ENCODE assay signal across 1 cellular context in the genomic region with DNA sequence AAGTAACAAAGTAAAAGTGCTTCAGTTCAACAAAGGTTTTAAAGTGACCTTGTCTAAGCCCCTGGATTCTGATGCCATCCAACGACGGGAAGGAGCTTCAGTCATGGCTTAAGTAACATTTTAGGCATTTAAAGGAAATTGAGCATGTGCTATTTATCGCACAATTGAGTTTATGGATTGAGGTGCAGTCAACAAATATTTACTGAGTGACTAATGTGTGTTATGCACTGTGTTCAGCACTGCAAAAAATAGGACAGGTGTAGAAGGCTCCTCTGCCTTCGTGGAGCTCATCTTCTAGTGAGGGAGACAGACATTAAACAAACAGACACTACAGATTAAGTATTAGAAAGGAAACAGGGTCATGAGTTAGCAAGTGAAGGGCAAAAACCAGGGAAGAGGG.
TF ChIP-seq lines count a peak whose summit lies in the region.

No MANE protein-coding gene starts in this region.

TF ChIP-seq in HepG2, 621 proteins besides CTCF, POLR2A, EP300 and RAD21:
- TF ChIP-seq, protein P1, sequence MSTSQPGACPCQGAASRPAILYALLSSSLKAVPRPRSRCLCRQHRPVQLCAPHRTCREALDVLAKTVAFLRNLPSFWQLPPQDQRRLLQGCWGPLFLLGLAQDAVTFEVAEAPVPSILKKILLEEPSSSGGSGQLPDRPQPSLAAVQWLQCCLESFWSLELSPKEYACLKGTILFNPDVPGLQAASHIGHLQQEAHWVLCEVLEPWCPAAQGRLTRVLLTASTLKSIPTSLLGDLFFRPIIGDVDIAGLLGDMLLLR (CRISPR knock-in tag; IDR thresholded peaks at IDR 0.05), result no peak
- TF ChIP-seq ZNF3 (CRISPR knock-in tag; IDR thresholded peaks at IDR 0.05) (peak; percentile 66; the same call in 1 of the 2 replicates), CEBPG (CRISPR knock-in tag; IDR thresholded peaks at IDR 0.05) (peak; percentile 13; the same call in 1 of the 2 replicates), FOSL1 (CRISPR knock-in tag; IDR thresholded peaks at IDR 0.05; ENCODE audit: borderline replicate concordance) (peak; percentile 10; the same call in 1 of the 2 replicates), FOXP1 (IDR thresholded peaks at IDR 0.05) (no peak), FOXP1 (CRISPR knock-in tag; IDR thresholded peaks at IDR 0.05) (peak; percentile 61), GLI4 (CRISPR knock-in tag; IDR thresholded peaks at IDR 0.05; ENCODE audit: borderline replicate concordance) (no peak), ZNF777 (CRISPR knock-in tag; IDR thresholded peaks at IDR 0.05) (no peak), LCORL (IDR thresholded peaks at IDR 0.05) (no peak), LCORL (CRISPR knock-in tag; IDR thresholded peaks at IDR 0.05) (no peak), FOXA3 (CRISPR knock-in tag; IDR thresholded peaks at IDR 0.05) (peak; percentile 62; the same call in 1 of the 2 replicates), GATAD2A (CRISPR knock-in tag; IDR thresholded peaks at IDR 0.05) (peak; percentile 70; the same call in 1 of the 2 replicates), ZBTB1 (CRISPR knock-in tag; IDR thresholded peaks at IDR 0.05; ENCODE audit: borderline replicate concordance) (no peak), TBL1XR1 (IDR thresholded peaks at IDR 0.05; ENCODE audit: borderline replicate concordance, low read length, partially characterized antibody) (no peak), FOSL2 (CRISPR knock-in tag; IDR thresholded peaks at IDR 0.05) (peak; percentile 86), PCBP2 (optimal IDR thresholded peaks at IDR 0.05; ENCODE audit: low read depth, low read length, poor library complexity, severe bottlenecking) (no peak), FOXA1 (IDR thresholded peaks at IDR 0.05) (no peak), FOXA1 (CRISPR knock-in tag; IDR thresholded peaks at IDR 0.05) (no peak), RARA (CRISPR knock-in tag; IDR thresholded peaks at IDR 0.05) (peak; percentile 23; the same call in 1 of the 2 replicates), SOX5 (CRISPR knock-in tag; IDR thresholded peaks at IDR 0.05; ENCODE audit: borderline replicate concordance) (peak; percentile 25; the same call in 1 of the 2 replicates), GATA4 (IDR thresholded peaks at IDR 0.05; ENCODE audit: borderline replicate concordance, low read depth) (no peak)
- TF ChIP-seq, protein P2, sequence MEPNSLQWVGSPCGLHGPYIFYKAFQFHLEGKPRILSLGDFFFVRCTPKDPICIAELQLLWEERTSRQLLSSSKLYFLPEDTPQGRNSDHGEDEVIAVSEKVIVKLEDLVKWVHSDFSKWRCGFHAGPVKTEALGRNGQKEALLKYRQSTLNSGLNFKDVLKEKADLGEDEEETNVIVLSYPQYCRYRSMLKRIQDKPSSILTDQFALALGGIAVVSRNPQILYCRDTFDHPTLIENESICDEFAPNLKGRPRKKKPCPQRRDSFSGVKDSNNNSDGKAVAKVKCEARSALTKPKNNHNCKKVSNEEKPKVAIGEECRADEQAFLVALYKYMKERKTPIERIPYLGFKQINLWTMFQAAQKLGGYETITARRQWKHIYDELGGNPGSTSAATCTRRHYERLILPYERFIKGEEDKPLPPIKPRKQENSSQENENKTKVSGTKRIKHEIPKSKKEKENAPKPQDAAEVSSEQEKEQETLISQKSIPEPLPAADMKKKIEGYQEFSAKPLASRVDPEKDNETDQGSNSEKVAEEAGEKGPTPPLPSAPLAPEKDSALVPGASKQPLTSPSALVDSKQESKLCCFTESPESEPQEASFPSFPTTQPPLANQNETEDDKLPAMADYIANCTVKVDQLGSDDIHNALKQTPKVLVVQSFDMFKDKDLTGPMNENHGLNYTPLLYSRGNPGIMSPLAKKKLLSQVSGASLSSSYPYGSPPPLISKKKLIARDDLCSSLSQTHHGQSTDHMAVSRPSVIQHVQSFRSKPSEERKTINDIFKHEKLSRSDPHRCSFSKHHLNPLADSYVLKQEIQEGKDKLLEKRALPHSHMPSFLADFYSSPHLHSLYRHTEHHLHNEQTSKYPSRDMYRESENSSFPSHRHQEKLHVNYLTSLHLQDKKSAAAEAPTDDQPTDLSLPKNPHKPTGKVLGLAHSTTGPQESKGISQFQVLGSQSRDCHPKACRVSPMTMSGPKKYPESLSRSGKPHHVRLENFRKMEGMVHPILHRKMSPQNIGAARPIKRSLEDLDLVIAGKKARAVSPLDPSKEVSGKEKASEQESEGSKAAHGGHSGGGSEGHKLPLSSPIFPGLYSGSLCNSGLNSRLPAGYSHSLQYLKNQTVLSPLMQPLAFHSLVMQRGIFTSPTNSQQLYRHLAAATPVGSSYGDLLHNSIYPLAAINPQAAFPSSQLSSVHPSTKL (CRISPR knock-in tag; IDR thresholded peaks at IDR 0.05), result peak; percentile 48; the same call in 1 of the 2 replicates
- TF ChIP-seq, protein P3, sequence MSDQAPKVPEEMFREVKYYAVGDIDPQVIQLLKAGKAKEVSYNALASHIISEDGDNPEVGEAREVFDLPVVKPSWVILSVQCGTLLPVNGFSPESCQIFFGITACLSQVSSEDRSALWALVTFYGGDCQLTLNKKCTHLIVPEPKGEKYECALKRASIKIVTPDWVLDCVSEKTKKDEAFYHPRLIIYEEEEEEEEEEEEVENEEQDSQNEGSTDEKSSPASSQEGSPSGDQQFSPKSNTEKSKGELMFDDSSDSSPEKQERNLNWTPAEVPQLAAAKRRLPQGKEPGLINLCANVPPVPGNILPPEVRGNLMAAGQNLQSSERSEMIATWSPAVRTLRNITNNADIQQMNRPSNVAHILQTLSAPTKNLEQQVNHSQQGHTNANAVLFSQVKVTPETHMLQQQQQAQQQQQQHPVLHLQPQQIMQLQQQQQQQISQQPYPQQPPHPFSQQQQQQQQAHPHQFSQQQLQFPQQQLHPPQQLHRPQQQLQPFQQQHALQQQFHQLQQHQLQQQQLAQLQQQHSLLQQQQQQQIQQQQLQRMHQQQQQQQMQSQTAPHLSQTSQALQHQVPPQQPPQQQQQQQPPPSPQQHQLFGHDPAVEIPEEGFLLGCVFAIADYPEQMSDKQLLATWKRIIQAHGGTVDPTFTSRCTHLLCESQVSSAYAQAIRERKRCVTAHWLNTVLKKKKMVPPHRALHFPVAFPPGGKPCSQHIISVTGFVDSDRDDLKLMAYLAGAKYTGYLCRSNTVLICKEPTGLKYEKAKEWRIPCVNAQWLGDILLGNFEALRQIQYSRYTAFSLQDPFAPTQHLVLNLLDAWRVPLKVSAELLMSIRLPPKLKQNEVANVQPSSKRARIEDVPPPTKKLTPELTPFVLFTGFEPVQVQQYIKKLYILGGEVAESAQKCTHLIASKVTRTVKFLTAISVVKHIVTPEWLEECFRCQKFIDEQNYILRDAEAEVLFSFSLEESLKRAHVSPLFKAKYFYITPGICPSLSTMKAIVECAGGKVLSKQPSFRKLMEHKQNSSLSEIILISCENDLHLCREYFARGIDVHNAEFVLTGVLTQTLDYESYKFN (CRISPR knock-in tag; conservative IDR thresholded peaks at IDR 0.05), result peak; percentile 19; the same call in 1 of the 2 replicates
